ENCODE assay signal across 1 cellular context in the genomic region with DNA sequence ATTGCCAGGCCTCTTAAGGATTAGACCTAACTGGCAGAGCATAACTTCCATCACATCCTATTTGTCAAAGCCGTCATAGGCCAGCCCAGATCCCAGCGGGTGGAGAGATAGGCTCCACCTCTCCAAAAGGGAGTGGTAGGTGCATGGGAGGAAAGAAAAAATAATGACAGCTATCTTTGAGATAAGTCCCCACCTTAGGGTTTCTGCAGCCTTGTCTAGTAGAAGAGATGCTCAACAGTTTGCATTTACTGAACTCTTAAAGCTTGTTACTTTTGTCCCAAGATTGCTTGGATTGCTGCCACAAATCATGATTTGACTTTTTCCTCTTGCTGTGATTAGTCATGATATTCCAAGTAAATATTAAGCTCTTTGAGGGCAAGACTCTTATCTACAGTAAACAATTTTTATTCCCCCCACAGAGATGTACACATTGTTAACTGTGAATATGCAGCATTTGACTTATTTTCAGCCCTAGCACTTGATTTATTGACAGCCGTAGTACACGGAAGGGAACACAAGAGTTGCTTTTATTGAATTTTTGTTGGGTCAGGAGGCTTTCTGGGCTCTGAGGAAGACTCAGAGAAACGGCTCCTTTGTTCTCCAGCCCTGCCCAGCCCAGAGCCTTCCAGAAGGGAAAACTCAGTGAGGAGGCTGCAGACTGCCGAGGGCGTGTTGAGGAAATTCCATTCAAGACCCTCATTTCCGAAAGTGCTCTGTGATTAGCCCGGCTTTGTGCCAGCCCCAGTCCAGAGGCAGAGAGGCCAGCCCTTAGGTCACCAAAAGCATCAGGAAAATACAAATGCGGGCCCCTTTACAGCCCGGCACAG.
TF ChIP-seq lines count a peak whose summit lies in the region.

No MANE protein-coding gene starts in this region.

TF ChIP-seq in A549, 52 proteins besides CTCF, POLR2A, EP300 and RAD21 (continued from another document):
- no peak for TF ChIP-seq CBX2 (IDR thresholded peaks at IDR 0.05; ENCODE audit: borderline replicate concordance, low read depth)
- TF ChIP-seq POLR2AphosphoS2 (conservative IDR thresholded peaks at IDR 0.05; ENCODE audit: low read length) = no peak
- no peak for TF ChIP-seq SREBF2 (IDR thresholded peaks at IDR 0.05)
- TF ChIP-seq, protein P1, sequence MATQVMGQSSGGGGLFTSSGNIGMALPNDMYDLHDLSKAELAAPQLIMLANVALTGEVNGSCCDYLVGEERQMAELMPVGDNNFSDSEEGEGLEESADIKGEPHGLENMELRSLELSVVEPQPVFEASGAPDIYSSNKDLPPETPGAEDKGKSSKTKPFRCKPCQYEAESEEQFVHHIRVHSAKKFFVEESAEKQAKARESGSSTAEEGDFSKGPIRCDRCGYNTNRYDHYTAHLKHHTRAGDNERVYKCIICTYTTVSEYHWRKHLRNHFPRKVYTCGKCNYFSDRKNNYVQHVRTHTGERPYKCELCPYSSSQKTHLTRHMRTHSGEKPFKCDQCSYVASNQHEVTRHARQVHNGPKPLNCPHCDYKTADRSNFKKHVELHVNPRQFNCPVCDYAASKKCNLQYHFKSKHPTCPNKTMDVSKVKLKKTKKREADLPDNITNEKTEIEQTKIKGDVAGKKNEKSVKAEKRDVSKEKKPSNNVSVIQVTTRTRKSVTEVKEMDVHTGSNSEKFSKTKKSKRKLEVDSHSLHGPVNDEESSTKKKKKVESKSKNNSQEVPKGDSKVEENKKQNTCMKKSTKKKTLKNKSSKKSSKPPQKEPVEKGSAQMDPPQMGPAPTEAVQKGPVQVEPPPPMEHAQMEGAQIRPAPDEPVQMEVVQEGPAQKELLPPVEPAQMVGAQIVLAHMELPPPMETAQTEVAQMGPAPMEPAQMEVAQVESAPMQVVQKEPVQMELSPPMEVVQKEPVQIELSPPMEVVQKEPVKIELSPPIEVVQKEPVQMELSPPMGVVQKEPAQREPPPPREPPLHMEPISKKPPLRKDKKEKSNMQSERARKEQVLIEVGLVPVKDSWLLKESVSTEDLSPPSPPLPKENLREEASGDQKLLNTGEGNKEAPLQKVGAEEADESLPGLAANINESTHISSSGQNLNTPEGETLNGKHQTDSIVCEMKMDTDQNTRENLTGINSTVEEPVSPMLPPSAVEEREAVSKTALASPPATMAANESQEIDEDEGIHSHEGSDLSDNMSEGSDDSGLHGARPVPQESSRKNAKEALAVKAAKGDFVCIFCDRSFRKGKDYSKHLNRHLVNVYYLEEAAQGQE (IDR thresholded peaks at IDR 0.05) = no peak
- no peak for TF ChIP-seq TP53 (CRISPR knock-in tag; IDR thresholded peaks at IDR 0.05)
- peak; percentile 84 for TF ChIP-seq FOSL2 (IDR thresholded peaks at IDR 0.05)
- TF ChIP-seq FOSL2 (CRISPR knock-in tag; IDR thresholded peaks at IDR 0.05) = peak; percentile 96
- TF ChIP-seq, protein P2, sequence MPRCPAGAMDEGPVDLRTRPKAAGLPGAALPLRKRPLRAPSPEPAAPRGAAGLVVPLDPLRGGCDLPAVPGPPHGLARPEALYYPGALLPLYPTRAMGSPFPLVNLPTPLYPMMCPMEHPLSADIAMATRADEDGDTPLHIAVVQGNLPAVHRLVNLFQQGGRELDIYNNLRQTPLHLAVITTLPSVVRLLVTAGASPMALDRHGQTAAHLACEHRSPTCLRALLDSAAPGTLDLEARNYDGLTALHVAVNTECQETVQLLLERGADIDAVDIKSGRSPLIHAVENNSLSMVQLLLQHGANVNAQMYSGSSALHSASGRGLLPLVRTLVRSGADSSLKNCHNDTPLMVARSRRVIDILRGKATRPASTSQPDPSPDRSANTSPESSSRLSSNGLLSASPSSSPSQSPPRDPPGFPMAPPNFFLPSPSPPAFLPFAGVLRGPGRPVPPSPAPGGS (IDR thresholded peaks at IDR 0.05) = peak; percentile 96; the same call in 2 of the 3 replicates
- peak; percentile 97 for TF ChIP-seq MAFK (IDR thresholded peaks at IDR 0.05; ENCODE audit: partially characterized antibody)
- peak; percentile 71 for TF ChIP-seq ZFP36 (IDR thresholded peaks at IDR 0.05; ENCODE audit: borderline replicate concordance, partially characterized antibody)
- peak; percentile 100 for TF ChIP-seq GATA3 (IDR thresholded peaks at IDR 0.05; ENCODE audit: borderline replicate concordance)
- no peak for TF ChIP-seq FOSB (CRISPR knock-in tag; IDR thresholded peaks at IDR 0.05)
- no peak for TF ChIP-seq HOXA7 (CRISPR knock-in tag; IDR thresholded peaks at IDR 0.05)
- TF ChIP-seq CHD4 (IDR thresholded peaks at IDR 0.05; ENCODE audit: borderline replicate concordance) = no peak
- TF ChIP-seq, protein P3, sequence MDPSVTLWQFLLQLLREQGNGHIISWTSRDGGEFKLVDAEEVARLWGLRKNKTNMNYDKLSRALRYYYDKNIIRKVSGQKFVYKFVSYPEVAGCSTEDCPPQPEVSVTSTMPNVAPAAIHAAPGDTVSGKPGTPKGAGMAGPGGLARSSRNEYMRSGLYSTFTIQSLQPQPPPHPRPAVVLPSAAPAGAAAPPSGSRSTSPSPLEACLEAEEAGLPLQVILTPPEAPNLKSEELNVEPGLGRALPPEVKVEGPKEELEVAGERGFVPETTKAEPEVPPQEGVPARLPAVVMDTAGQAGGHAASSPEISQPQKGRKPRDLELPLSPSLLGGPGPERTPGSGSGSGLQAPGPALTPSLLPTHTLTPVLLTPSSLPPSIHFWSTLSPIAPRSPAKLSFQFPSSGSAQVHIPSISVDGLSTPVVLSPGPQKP (IDR thresholded peaks at IDR 0.05; ENCODE audit: low read depth, low read length) = no peak
- TF ChIP-seq ZSCAN20 (CRISPR knock-in tag; IDR thresholded peaks at IDR 0.05) = no peak
- TF ChIP-seq JUNB (IDR thresholded peaks at IDR 0.05) = peak; percentile 97
- TF ChIP-seq ESRRA (IDR thresholded peaks at IDR 0.05; ENCODE audit: borderline replicate concordance, low read length) = no peak
- TF ChIP-seq, protein P4, sequence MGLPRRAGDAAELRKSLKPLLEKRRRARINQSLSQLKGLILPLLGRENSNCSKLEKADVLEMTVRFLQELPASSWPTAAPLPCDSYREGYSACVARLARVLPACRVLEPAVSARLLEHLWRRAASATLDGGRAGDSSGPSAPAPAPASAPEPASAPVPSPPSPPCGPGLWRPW (IDR thresholded peaks at IDR 0.05) = 0 out of 2 replicates have a peak, but pooled peaks have one; percentile 21
- no peak for TF ChIP-seq RFX5 (IDR thresholded peaks at IDR 0.05)
- TF ChIP-seq ZNF302 (CRISPR knock-in tag; IDR thresholded peaks at IDR 0.05) = no peak
- TF ChIP-seq, protein P5, sequence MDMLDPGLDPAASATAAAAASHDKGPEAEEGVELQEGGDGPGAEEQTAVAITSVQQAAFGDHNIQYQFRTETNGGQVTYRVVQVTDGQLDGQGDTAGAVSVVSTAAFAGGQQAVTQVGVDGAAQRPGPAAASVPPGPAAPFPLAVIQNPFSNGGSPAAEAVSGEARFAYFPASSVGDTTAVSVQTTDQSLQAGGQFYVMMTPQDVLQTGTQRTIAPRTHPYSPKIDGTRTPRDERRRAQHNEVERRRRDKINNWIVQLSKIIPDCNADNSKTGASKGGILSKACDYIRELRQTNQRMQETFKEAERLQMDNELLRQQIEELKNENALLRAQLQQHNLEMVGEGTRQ (IDR thresholded peaks at IDR 0.05) = no peak
- TF ChIP-seq PHF8 (IDR thresholded peaks at IDR 0.05; ENCODE audit: borderline replicate concordance, low read depth) = no peak
- TF ChIP-seq, protein P6, sequence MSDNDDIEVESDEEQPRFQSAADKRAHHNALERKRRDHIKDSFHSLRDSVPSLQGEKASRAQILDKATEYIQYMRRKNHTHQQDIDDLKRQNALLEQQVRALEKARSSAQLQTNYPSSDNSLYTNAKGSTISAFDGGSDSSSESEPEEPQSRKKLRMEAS (IDR thresholded peaks at IDR 0.05) = peak; percentile 61; the same call in 1 of the 2 replicates
- TF ChIP-seq RCOR1 (IDR thresholded peaks at IDR 0.05; ENCODE audit: low read depth, low read length) = no peak
- peak; percentile 88 for TF ChIP-seq NFE2L2 (conservative IDR thresholded peaks at IDR 0.05; ENCODE audit: low read length)
- TF ChIP-seq, protein P7, sequence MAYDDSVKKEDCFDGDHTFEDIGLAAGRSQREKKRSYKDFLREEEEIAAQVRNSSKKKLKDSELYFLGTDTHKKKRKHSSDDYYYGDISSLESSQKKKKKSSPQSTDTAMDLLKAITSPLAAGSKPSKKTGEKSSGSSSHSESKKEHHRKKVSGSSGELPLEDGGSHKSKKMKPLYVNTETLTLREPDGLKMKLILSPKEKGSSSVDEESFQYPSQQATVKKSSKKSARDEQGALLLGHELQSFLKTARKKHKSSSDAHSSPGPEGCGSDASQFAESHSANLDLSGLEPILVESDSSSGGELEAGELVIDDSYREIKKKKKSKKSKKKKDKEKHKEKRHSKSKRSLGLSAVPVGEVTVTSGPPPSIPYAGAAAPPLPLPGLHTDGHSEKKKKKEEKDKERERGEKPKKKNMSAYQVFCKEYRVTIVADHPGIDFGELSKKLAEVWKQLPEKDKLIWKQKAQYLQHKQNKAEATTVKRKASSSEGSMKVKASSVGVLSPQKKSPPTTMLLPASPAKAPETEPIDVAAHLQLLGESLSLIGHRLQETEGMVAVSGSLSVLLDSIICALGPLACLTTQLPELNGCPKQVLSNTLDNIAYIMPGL (CRISPR knock-in tag; IDR thresholded peaks at IDR 0.05; ENCODE audit: borderline replicate concordance) = no peak
- TF ChIP-seq KDM1A (IDR thresholded peaks at IDR 0.05; ENCODE audit: low read depth) = no peak
- TF ChIP-seq NR3C1 (IDR thresholded peaks at IDR 0.05) = no peak
- no peak for TF ChIP-seq ZC3H11A (IDR thresholded peaks at IDR 0.05)
- no peak for TF ChIP-seq MAZ (IDR thresholded peaks at IDR 0.05; ENCODE audit: borderline replicate concordance, low read depth, low read length)
- TF ChIP-seq RARB (CRISPR knock-in tag; IDR thresholded peaks at IDR 0.05) = peak; percentile 93
- TF ChIP-seq BHLHE40 (IDR thresholded peaks at IDR 0.05; ENCODE audit: low read depth, low read length) = no peak
TF ChIP-seq in A549: peak in this region for 19.
